Comparison of ENCODE assay signal across 18 cellular contexts in the genomic region with DNA sequence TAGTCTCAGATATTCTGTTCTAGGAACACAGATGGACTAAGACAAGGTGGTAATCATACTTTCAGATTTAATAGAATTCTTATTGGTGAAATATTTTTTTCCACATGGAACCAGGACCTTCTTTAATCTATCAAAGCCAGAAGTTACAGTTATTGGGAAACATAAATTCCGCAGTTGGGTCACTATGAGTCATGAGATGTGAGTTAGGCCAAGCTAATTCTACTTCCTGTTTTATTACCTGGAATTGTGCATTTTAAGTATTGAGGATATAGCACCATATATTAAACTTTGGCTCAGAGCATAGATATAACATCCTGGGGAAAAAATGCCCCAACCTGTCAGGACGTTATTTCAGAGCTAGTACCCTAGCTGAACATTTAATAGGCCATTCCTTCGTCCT.
DNase-seq lines count a peak whose midpoint lies in the region; ATAC-seq and TF ChIP-seq lines count a peak whose summit lies in the region.
"Had no signal": no experiment of that assay in that cellular context is flagged by ENCODE, and none has a peak within 500 bp of the region (broad histone marks: within the 10 kb centered on the region; RNA-seq: fewer than 3 reads in every experiment).

No MANE protein-coding gene starts in this region.

- no peak for TF ChIP-seq EP300 in transverse colon (IDR thresholded peaks at IDR 0.05; ENCODE audit: low read depth)

- no peaks in the 10 kb centered on the region for H3K79me1 ChIP-seq in mesenchymal stem cell (replicated peaks; ENCODE audit: low read length, poor library complexity, severe bottlenecking)

- H2AFZ ChIP-seq in mesenchymal stem cell (ENCODE audit: low read depth, low read length): no peak overlapping the region

- H2BK5ac ChIP-seq in mesenchymal stem cell (ENCODE audit: low read depth, low read length, poor library complexity, severe bottlenecking): no peak overlapping the region

- H3K4me2 ChIP-seq in mesenchymal stem cell (ENCODE audit: low read length, poor library complexity, severe bottlenecking): no peak overlapping the region
- H3K4me2 ChIP-seq: BLaER1 had no signal

- H3K9ac ChIP-seq in mesenchymal stem cell (ENCODE audit: low read length): no peak overlapping the region
- H3K9ac ChIP-seq: BLaER1 had no signal

- no peak overlapping the region for H3K23ac ChIP-seq in mesenchymal stem cell (ENCODE audit: low read length in 2 of 2)

- H3K14ac ChIP-seq in mesenchymal stem cell (ENCODE audit: low read length in 2 of 2): no peak overlapping the region

- H3K4me1 ChIP-seq in mesenchymal stem cell (ENCODE audit: control insufficient read depth, insufficient read depth, low read depth, low read length): no peaks in the 10 kb centered on the region
- H3K4me1 ChIP-seq in transverse colon: no peaks in the 10 kb centered on the region
- H3K4me1 ChIP-seq: BLaER1, body of pancreas had no signal

- H2AK5ac ChIP-seq in mesenchymal stem cell (ENCODE audit: low read length, severe bottlenecking): no peak overlapping the region

- no peak for TF ChIP-seq POLR2A in transverse colon (IDR thresholded peaks at IDR 0.05)

- H3K4me3 ChIP-seq in mesenchymal stem cell (ENCODE audit: insufficient read depth in 1 of 2, low read depth in 1 of 2, low read length in 2 of 2) (no peak overlapping the region), transverse colon (no peak overlapping the region)
- H3K4me3 ChIP-seq: BLaER1, body of pancreas, MG63 had no signal

- no peak overlapping the region for H2BK15ac ChIP-seq in mesenchymal stem cell (ENCODE audit: low read depth, poor library complexity, severe bottlenecking)

- H4K91ac ChIP-seq in mesenchymal stem cell (ENCODE audit: low read length): no peak overlapping the region

- no peak overlapping the region for H3K4ac ChIP-seq in mesenchymal stem cell (ENCODE audit: low read depth in 1 of 2, low read length in 2 of 2)

- H3K36me3 ChIP-seq in mesenchymal stem cell (ENCODE audit: control insufficient read depth in 1 of 2, insufficient read depth in 2 of 2, low read depth in 1 of 2, low read length in 2 of 2): no peaks in the 10 kb centered on the region
- no peaks in the 10 kb centered on the region for H3K36me3 ChIP-seq in transverse colon
- H3K36me3 ChIP-seq: BLaER1, MG63 had no signal

- H3K27me3 ChIP-seq in mesenchymal stem cell (ENCODE audit: control insufficient read depth in 1 of 2, insufficient read depth in 1 of 2, low read length in 2 of 2): no peaks in the 10 kb centered on the region
- H3K27me3 ChIP-seq in transverse colon: no peaks in the 10 kb centered on the region
- H3K27me3 ChIP-seq: BLaER1, body of pancreas, MG63 had no signal

- H4K8ac ChIP-seq in mesenchymal stem cell (ENCODE audit: low read length): no peak overlapping the region

- ATAC-seq in HG03439 (IDR thresholded peaks at IDR 0.05; ENCODE audit: unreplicated experiment) (no peak), GM19035 (IDR thresholded peaks at IDR 0.05; ENCODE audit: unreplicated experiment) (no peak)
- ATAC-seq: body of pancreas had no signal

- H3K27ac ChIP-seq in mesenchymal stem cell (ENCODE audit: low read length, poor library complexity, severe bottlenecking) (no peak overlapping the region), transverse colon (no peak overlapping the region)
- H3K27ac ChIP-seq: BLaER1, body of pancreas had no signal

- no peak overlapping the region for H2BK12ac ChIP-seq in mesenchymal stem cell (ENCODE audit: low read length in 2 of 2)

- DNase-seq in HCEC 1CT: peak; percentile 73
- DNase-seq in NOMO-1 treated with dmso at 0.1 percent for 144 hours (lab: John Stamatoyannopoulos, UW; ENCODE audit: unreplicated experiment): peak; percentile 41
- DNase-seq in dermis blood vessel endothelial cell: peak; percentile 54
- DNase-seq in mesenchymal stem cell: peak; percentile 49
- DNase-seq in AG08396 (ENCODE audit: low spot score): no peak
- DNase-seq in transverse colon: no peak
- DNase-seq: activated CD4-positive, alpha-beta T cell treated with anti-CD3 and anti-CD28 coated beads for 48 hours; activated naive CD4-positive, alpha-beta T cell treated with Interleukin-2 at 50 U/mL for 16 hours; body of pancreas; DMS53; effector CD8-positive, alpha-beta T cell; MG63; NCI-H2081; NCI-H82; SHP77 treated with DMSO at 0.1 percent for 48 hours had no signal

- H3K9me3 ChIP-seq in mesenchymal stem cell (ENCODE audit: control insufficient read depth, low read length) (peaks cover 13% of the 10 kb centered on the region), transverse colon (no peaks in the 10 kb centered on the region)
- H3K9me3 ChIP-seq: body of pancreas had no signal

- intact Hi-C loops in transverse colon (cut with DNase I; ENCODE audit: low total_unique reads): no loop called here

- TF ChIP-seq CTCF in transverse colon (IDR thresholded peaks at IDR 0.05): no peak

- no peak overlapping the region for H2BK120ac ChIP-seq in mesenchymal stem cell (ENCODE audit: low read depth, low read length)

- H3K18ac ChIP-seq in mesenchymal stem cell (ENCODE audit: low read depth in 1 of 2, low read length in 2 of 2): no peak overlapping the region

- WGBS in mesenchymal stem cell: 100% methylated on average over 3 of the region's 3 CpGs
- 69 to 79% methylated on average over 2 to 3 of the region's 3 CpGs for WGBS in transverse colon (ENCODE audit: low coverage in 1 of 2), 2 donors

- in situ Hi-C loops in transverse colon (cut with MboI; ENCODE audit: low pct_ligation_motif_present in 1 of 4, low pct_unique_long_range_greater_than_20kb in 1 of 4, low sequenced_read_pairs in 3 of 4): no loop called here

Comparison
In these comparisons a context has a peak if more than half of its experiments do, and no peak if none do; other contexts are left out.
1. DNase-seq: peak in HCEC 1CT (single experiment), NOMO-1 treated with dmso at 0.1 percent for 144 hours (single experiment), dermis blood vessel endothelial cell (single experiment) and mesenchymal stem cell (single experiment); none in AG08396 (single experiment) and transverse colon (single experiment).